Comparison of ENCODE assay signal across 1 cellular context in genomic region chr3:36969540-36970432, GRCh38.
TF ChIP-seq lines count a peak whose summit lies in the region.

No MANE protein-coding gene starts in this region.

TF ChIP-seq in K562, 482 proteins besides CTCF, POLR2A, EP300 and RAD21 (continued from another document and continues in another):
- TF ChIP-seq REST (CRISPR knock-in tag; IDR thresholded peaks at IDR 0.05; ENCODE audit: low read depth) (no peak), TEAD4 (IDR thresholded peaks at IDR 0.05; ENCODE audit: low read length) (peak; percentile 77), TEAD4 (CRISPR knock-in tag; IDR thresholded peaks at IDR 0.05; ENCODE audit: borderline replicate concordance) (no peak), NR2F6 (CRISPR knock-in tag; IDR thresholded peaks at IDR 0.05) (no peak), NRF1 (conservative IDR thresholded peaks at IDR 0.05 in 1 of 2, IDR thresholded peaks at IDR 0.05 in 1 of 2) (peak; percentile 54 to 63), ZZZ3 (IDR thresholded peaks at IDR 0.05) (no peak), ZBTB2 (IDR thresholded peaks at IDR 0.05) (peak; percentile 70; the same call in 1 of the 2 replicates), ATF1 (CRISPR knock-in tag; IDR thresholded peaks at IDR 0.05) (no peak), ATF1 (tag; IDR thresholded peaks at IDR 0.05) (peak; percentile 78), ETS1 (conservative IDR thresholded peaks at IDR 0.05; ENCODE audit: control insufficient read depth, low read depth, low read length) (no peak), MTA1 (IDR thresholded peaks at IDR 0.05; ENCODE audit: borderline replicate concordance) (0 out of 2 replicates have a peak, but pooled peaks have one; percentile 15), NR1H2 (CRISPR knock-in tag; IDR thresholded peaks at IDR 0.05) (no peak), NFE2 (IDR thresholded peaks at IDR 0.05; ENCODE audit: low read depth) (peak; percentile 83), IRF9 (tag; IDR thresholded peaks at IDR 0.05) (no peak), STAT6 (CRISPR knock-in tag; IDR thresholded peaks at IDR 0.05) (no peak), SFPQ (IDR thresholded peaks at IDR 0.05; ENCODE audit: low read depth, low read length) (no peak), SP1 (CRISPR knock-in tag; IDR thresholded peaks at IDR 0.05) (peak; percentile 64), ZNF124 (CRISPR knock-in tag; IDR thresholded peaks at IDR 0.05) (no peak), MTA3 (IDR thresholded peaks at IDR 0.05; ENCODE audit: borderline replicate concordance) (peak; percentile 77; the same call in 1 of the 2 replicates), CBX5 (IDR thresholded peaks at IDR 0.05; ENCODE audit: borderline replicate concordance, low read depth) (peak; percentile 77; the same call in 1 of the 2 replicates), ELK3 (CRISPR knock-in tag; IDR thresholded peaks at IDR 0.05) (no peak), ETV1 (tag; conservative IDR thresholded peaks at IDR 0.05; ENCODE audit: low read depth) (0 out of 2 replicates have a peak, but pooled peaks have one; percentile 22), ZNF184 (CRISPR knock-in tag; IDR thresholded peaks at IDR 0.05) (no peak), SMARCA4 (IDR thresholded peaks at IDR 0.05) (peak; percentile 90), RBFOX2 (IDR thresholded peaks at IDR 0.05; ENCODE audit: low read depth, low read length) (no peak), DACH1 (IDR thresholded peaks at IDR 0.05; ENCODE audit: partially characterized antibody) (peak; percentile 90), HNRNPUL1 (IDR thresholded peaks at IDR 0.05; ENCODE audit: low read length) (no peak), NFIC (IDR thresholded peaks at IDR 0.05) (peak; percentile 32; the same call in 1 of the 2 replicates), CUX1 (CRISPR knock-in tag; IDR thresholded peaks at IDR 0.05) (no peak), EP400 (IDR thresholded peaks at IDR 0.05) (peak; percentile 13), MECOM (CRISPR knock-in tag; IDR thresholded peaks at IDR 0.05) (peak; percentile 84), SOX6 (IDR thresholded peaks at IDR 0.05) (peak; percentile 86), SRSF7 (optimal IDR thresholded peaks at IDR 0.05; ENCODE audit: low read depth, low read length) (no peak), C11orf30 (IDR thresholded peaks at IDR 0.05; ENCODE audit: low read depth) (peak; percentile 68), TGIF2 (CRISPR knock-in tag; IDR thresholded peaks at IDR 0.05) (no peak), NELFE (IDR thresholded peaks at IDR 0.05; ENCODE audit: insufficient read depth, insufficient read length) (no peak), FOXJ2 (tag; IDR thresholded peaks at IDR 0.05) (peak; percentile 89), MAFG (tag; conservative IDR thresholded peaks at IDR 0.05) (peak; percentile 63), ZNF512 (tag; IDR thresholded peaks at IDR 0.05) (0 out of 2 replicates have a peak, but pooled peaks have one; percentile 41), VEZF1 (CRISPR knock-in tag; IDR thresholded peaks at IDR 0.05) (peak; percentile 97), POLR2AphosphoS2 (IDR thresholded peaks at IDR 0.05; ENCODE audit: low read length) (0 out of 2 replicates have a peak, but pooled peaks have one; percentile 41)
